Comparison of ENCODE assay signal across 8 cellular contexts in the genomic region with DNA sequence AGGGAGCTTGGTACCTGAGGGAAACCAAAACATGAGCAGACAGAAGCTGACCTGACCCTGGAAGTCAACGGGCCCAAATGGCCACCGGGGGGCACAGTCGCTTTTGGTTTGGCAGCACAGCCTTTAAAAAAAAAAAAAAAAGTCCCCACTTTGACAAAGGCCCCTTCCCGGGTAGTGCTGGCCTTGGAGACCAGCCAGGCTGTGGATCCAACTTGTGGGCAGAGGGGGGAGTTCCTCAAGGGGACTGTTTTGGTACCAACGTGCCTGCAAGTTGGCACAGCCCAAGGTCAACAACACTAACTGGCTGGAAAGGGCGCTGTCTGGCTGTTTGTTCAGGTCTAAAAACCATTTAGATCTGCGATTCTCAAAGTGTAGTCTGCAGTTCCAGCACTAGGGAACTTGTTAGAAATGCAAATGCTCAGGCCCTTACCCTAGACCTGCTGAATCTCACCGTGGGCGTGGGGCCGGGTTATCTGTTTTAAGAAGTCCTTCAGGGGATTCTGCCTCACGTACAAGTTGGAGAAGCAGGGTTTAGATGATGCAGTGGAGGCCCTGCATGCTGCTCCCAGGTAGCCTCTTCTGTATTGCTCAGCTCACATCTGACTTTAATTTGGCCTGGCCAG.
DNase-seq lines count a peak whose midpoint lies in the region; ATAC-seq and TF ChIP-seq lines count a peak whose summit lies in the region.

No MANE protein-coding gene starts in this region.

- H3K27me3 Mint-ChIP-seq in activated CD8-positive, alpha-beta T cell treated with anti-CD3 and anti-CD28 coated beads for 36 hours, result peaks cover 12% of the 10 kb centered on the region

- intact Hi-C loops in activated CD8-positive, alpha-beta T cell treated with anti-CD3 and anti-CD28 coated beads for 36 hours (cut with micrococcal nuclease), result no loop called here

- H3K4me1 ChIP-seq in endocrine pancreas (ENCODE audit: control insufficient read depth, insufficient read depth, low read length) (no peaks in the 10 kb centered on the region), mesendoderm (ENCODE audit: control insufficient read depth, low read depth, low read length) (peaks cover 4% of the 10 kb centered on the region)

- peak; percentile 5 for ATAC-seq in GM19025 (IDR thresholded peaks at IDR 0.05; ENCODE audit: low read depth, unreplicated experiment)
- ATAC-seq in HG03354 (IDR thresholded peaks at IDR 0.05; ENCODE audit: poor library complexity, severe bottlenecking, unreplicated experiment), result peak; percentile 39
- ATAC-seq in activated CD8-positive, alpha-beta T cell treated with anti-CD3 and anti-CD28 coated beads for 36 hours, result peak; percentile 43

- H3K4ac ChIP-seq in mesendoderm (ENCODE audit: low read depth, low read length), result no peak overlapping the region

- H3K27me3 ChIP-seq in endocrine pancreas (ENCODE audit: control insufficient read depth, insufficient read depth, low read length) (no peaks in the 10 kb centered on the region), mesendoderm (ENCODE audit: insufficient read depth, low read length, poor library complexity) (no peaks in the 10 kb centered on the region)

- peak overlapping the region; percentile 10 for H4K5ac ChIP-seq in mesendoderm (ENCODE audit: low read length)

- peak; percentile 10 for TF ChIP-seq CTCF in activated CD8-positive, alpha-beta T cell treated with anti-CD3 and anti-CD28 coated beads for 36 hours (IDR thresholded peaks at IDR 0.05)

- H3K4me2 ChIP-seq in mesendoderm (ENCODE audit: low read length), result no peak overlapping the region

- CTCF ChIA-PET in activated CD8-positive, alpha-beta T cell treated with anti-CD3 and anti-CD28 coated beads for 36 hours (lab: Charles Lee), result interaction anchor here (1.0 to 2.9 kb wide), 7 partner anchors 34 to 1178 kb away, joined by 3 to 17 read pairs (median 6); a partner anchor contains a TSS

- no peak overlapping the region for H3K4me3 ChIP-seq in endocrine pancreas (ENCODE audit: control insufficient read depth, insufficient read depth, low read length)
- no peak overlapping the region for H3K4me3 ChIP-seq in mesendoderm (ENCODE audit: low read length)

- no peak overlapping the region for H2BK15ac ChIP-seq in mesendoderm (replicated peaks; ENCODE audit: low read depth)

- H3K9me3 Mint-ChIP-seq in activated CD8-positive, alpha-beta T cell treated with anti-CD3 and anti-CD28 coated beads for 36 hours, result peaks cover 6% of the 10 kb centered on the region

- H3K79me1 ChIP-seq in mesendoderm (ENCODE audit: low read length), result no peaks in the 10 kb centered on the region

- DNase-seq in AG20443 (ENCODE audit: low spot score) (peak; percentile 66), NCI-H69 (lab: John Stamatoyannopoulos, UW) (peak; percentile 61), mesendoderm (peak; percentile 91)
- peak; percentile 81 for DNase-seq in activated CD8-positive, alpha-beta T cell treated with anti-CD3 and anti-CD28 coated beads for 36 hours
- DNase-seq in stimulated activated CD8-positive, alpha-beta memory T cell treated with anti-CD3 and anti-CD28 coated beads, Interleukin-12 subunit alpha, Interleukin-12 subunit beta, amount 100 ng/mL, for 1 hour (ENCODE audit: low read depth), result peak; percentile 37

- H3K56ac ChIP-seq in mesendoderm (ENCODE audit: low read length), result peak overlapping the region; percentile 68

- no peak overlapping the region for H3K23ac ChIP-seq in mesendoderm (ENCODE audit: low read length)

- H3K27ac ChIP-seq in mesendoderm (ENCODE audit: low read depth, low read length), result peak overlapping the region; percentile 75

- peak overlapping the region; percentile 72 for H3K27ac Mint-ChIP-seq in activated CD8-positive, alpha-beta T cell treated with anti-CD3 and anti-CD28 coated beads for 36 hours

- H3K4me1 Mint-ChIP-seq in activated CD8-positive, alpha-beta T cell treated with anti-CD3 and anti-CD28 coated beads for 36 hours (ENCODE audit: low read depth), result peaks cover 54% of the 10 kb centered on the region

- H2BK120ac ChIP-seq in mesendoderm (ENCODE audit: low read depth, low read length), result peak overlapping the region; percentile 51

- H3K36me3 ChIP-seq in endocrine pancreas (ENCODE audit: control insufficient read depth, insufficient read depth, low read length), result peaks cover 4% of the 10 kb centered on the region
- H3K36me3 ChIP-seq in mesendoderm (ENCODE audit: control insufficient read depth, insufficient read depth, low read length), result no peaks in the 10 kb centered on the region

- POLR2A ChIA-PET in activated CD8-positive, alpha-beta T cell treated with anti-CD3 and anti-CD28 coated beads for 36 hours (lab: Charles Lee), result interaction anchor here (0.7 to 0.9 kb wide), 2 partner anchors 34 to 899 kb away, joined by 3 read pairs; no protein-coding TSS in a partner anchor

- peaks cover 19% of the 10 kb centered on the region for H3K36me3 Mint-ChIP-seq in activated CD8-positive, alpha-beta T cell treated with anti-CD3 and anti-CD28 coated beads for 36 hours (ENCODE audit: low read depth)

- no peaks in the 10 kb centered on the region for H3K9me3 ChIP-seq in endocrine pancreas (ENCODE audit: control insufficient read depth, low read length)

- H3K79me2 ChIP-seq in mesendoderm (ENCODE audit: control insufficient read depth, insufficient read depth, low read length), result no peaks in the 10 kb centered on the region

- H3K9ac ChIP-seq in endocrine pancreas (ENCODE audit: control insufficient read depth, insufficient read depth, low read length) (peak overlapping the region; percentile 10), mesendoderm (ENCODE audit: low read length) (peak overlapping the region; percentile 55)

- peak overlapping the region; percentile 31 for H2BK5ac ChIP-seq in mesendoderm (ENCODE audit: low read length)

- WGBS in mesendoderm (ENCODE audit: extremely low coverage, insufficient coverage, low lambda C conversion rate), result no CpG with 5 or more reads among the region's 11 CpGs

- peak overlapping the region; percentile 69 for H3K18ac ChIP-seq in mesendoderm (ENCODE audit: low read length)

- no peak overlapping the region for H2AK5ac ChIP-seq in mesendoderm (ENCODE audit: low read length)

- H4K8ac ChIP-seq in mesendoderm (ENCODE audit: low read depth, low read length), result no peak overlapping the region

- H3K4me3 Mint-ChIP-seq in activated CD8-positive, alpha-beta T cell treated with anti-CD3 and anti-CD28 coated beads for 36 hours, result peak overlapping the region; percentile 49

Comparison
In these comparisons a context has a peak if more than half of its experiments do, and no peak if none do; other contexts are left out.
1. DNase-seq: peak in every context shown above with its lines; median percentile 91 in mesendoderm; 81 in activated CD8-positive, alpha-beta T cell treated with anti-CD3 and anti-CD28 coated beads for 36 hours; 66 in AG20443; 61 in NCI-H69; 37 in stimulated activated CD8-positive, alpha-beta memory T cell treated with anti-CD3 and anti-CD28 coated beads, Interleukin-12 subunit alpha, Interleukin-12 subunit beta, amount 100 ng/mL, for 1 hour.